ENCODE assay signal across 3 cellular contexts in genomic region chr1:180291004-180291403, GRCh38.
TF ChIP-seq lines count a peak whose summit lies in the region.

No MANE protein-coding gene starts in this region.

TF ChIP-seq in HCT116, 20 proteins besides CTCF, POLR2A, EP300 and RAD21 (continued from another document):
- no peak for TF ChIP-seq YY1 (IDR thresholded peaks at IDR 0.05; ENCODE audit: extremely low read depth, insufficient replicate concordance, low read depth, low read length)

TF ChIP-seq in GM12878, 131 proteins besides CTCF, POLR2A, EP300 and RAD21 (continued from another document and continues in another):
- TF ChIP-seq ZBTB11 (CRISPR knock-in tag; IDR thresholded peaks at IDR 0.05) (no peak), MAX (IDR thresholded peaks at IDR 0.05; ENCODE audit: low read depth, low read length) (no peak), TAF1 (IDR thresholded peaks at IDR 0.05; ENCODE audit: borderline replicate concordance, low read depth, low read length) (no peak), SMAD5 (IDR thresholded peaks at IDR 0.05; ENCODE audit: low read depth) (no peak), BMI1 (IDR thresholded peaks at IDR 0.05; ENCODE audit: borderline replicate concordance) (0 out of 2 replicates have a peak, but pooled peaks have one; percentile 31), CHD4 (IDR thresholded peaks at IDR 0.05) (no peak), HSF1 (IDR thresholded peaks at IDR 0.05; ENCODE audit: low read depth, low read length) (no peak), ZBTB4 (CRISPR knock-in tag; IDR thresholded peaks at IDR 0.05) (no peak), ZNF274 (IDR thresholded peaks at IDR 0.05; ENCODE audit: insufficient read depth, insufficient read length) (no peak), E2F4 (IDR thresholded peaks at IDR 0.05; ENCODE audit: low read depth, low read length) (no peak), SRF (IDR thresholded peaks at IDR 0.05; ENCODE audit: low read depth in 2 of 2, low read length in 2 of 2) (no peak), MEF2B (IDR thresholded peaks at IDR 0.05; ENCODE audit: partially characterized antibody, poor library complexity, severe bottlenecking) (no peak), SMARCA5 (IDR thresholded peaks at IDR 0.05) (peak; percentile 71), CBFB (IDR thresholded peaks at IDR 0.05; ENCODE audit: low read depth) (no peak), PML (IDR thresholded peaks at IDR 0.05; ENCODE audit: low read length) (no peak), RUNX3 (IDR thresholded peaks at IDR 0.05; ENCODE audit: low read length) (no peak), WRNIP1 (IDR thresholded peaks at IDR 0.05; ENCODE audit: borderline replicate concordance, low read depth, low read length) (no peak), CEBPB (IDR thresholded peaks at IDR 0.05; ENCODE audit: borderline replicate concordance in 1 of 2, low read depth in 2 of 2, low read length in 2 of 2) (no peak), NFXL1 (IDR thresholded peaks at IDR 0.05; ENCODE audit: borderline replicate concordance) (no peak), CREM (IDR thresholded peaks at IDR 0.05; ENCODE audit: low read depth) (no peak), RAD51 (IDR thresholded peaks at IDR 0.05) (no peak), DPF2 (IDR thresholded peaks at IDR 0.05) (peak; percentile 63), EZH2 (IDR thresholded peaks at IDR 0.05; ENCODE audit: borderline replicate concordance, control insufficient read depth, low read depth, low read length) (no peak)

TF ChIP-seq in HepG2, 621 proteins besides CTCF, POLR2A, EP300 and RAD21 (continued from another document and continues in another):
- peak; percentile 83 for TF ChIP-seq ARID5B (CRISPR knock-in tag; IDR thresholded peaks at IDR 0.05)
- no peak for TF ChIP-seq MATR3 (CRISPR knock-in tag; IDR thresholded peaks at IDR 0.05)
- TF ChIP-seq CHCHD3 (CRISPR knock-in tag; IDR thresholded peaks at IDR 0.05), result no peak
- 0 out of 2 replicates have a peak, but pooled peaks have one; percentile 30 for TF ChIP-seq ERF (CRISPR knock-in tag; IDR thresholded peaks at IDR 0.05)
- TF ChIP-seq PAF1 (CRISPR knock-in tag; IDR thresholded peaks at IDR 0.05), result no peak
- TF ChIP-seq AHDC1 (CRISPR knock-in tag; IDR thresholded peaks at IDR 0.05; ENCODE audit: borderline replicate concordance), result peak; percentile 54; the same call in 1 of the 2 replicates
- peak; percentile 87 for TF ChIP-seq BCL6 (CRISPR knock-in tag; IDR thresholded peaks at IDR 0.05)
- TF ChIP-seq ZNF878 (CRISPR knock-in tag; IDR thresholded peaks at IDR 0.05), result 0 out of 2 replicates have a peak, but pooled peaks have one; percentile 36
- TF ChIP-seq SMARCC2 (IDR thresholded peaks at IDR 0.05), result no peak
- no peak for TF ChIP-seq BATF2 (CRISPR knock-in tag; IDR thresholded peaks at IDR 0.05)
- TF ChIP-seq GATAD2A (CRISPR knock-in tag; IDR thresholded peaks at IDR 0.05), result peak; percentile 32; the same call in 1 of the 2 replicates
- no peak for TF ChIP-seq HNRNPH1 (optimal IDR thresholded peaks at IDR 0.05; ENCODE audit: low read depth, low read length)
- peak; percentile 43; the same call in 1 of the 2 replicates for TF ChIP-seq ZGPAT (CRISPR knock-in tag; IDR thresholded peaks at IDR 0.05)
- TF ChIP-seq ZMYM2 (CRISPR knock-in tag; IDR thresholded peaks at IDR 0.05), result 0 out of 2 replicates have a peak, but pooled peaks have one; percentile 25
- TF ChIP-seq ELF3 (CRISPR knock-in tag; IDR thresholded peaks at IDR 0.05), result peak; percentile 64; the same call in 1 of the 2 replicates
- no peak for TF ChIP-seq ZXDC (CRISPR knock-in tag; IDR thresholded peaks at IDR 0.05)
- peak; percentile 62; the same call in 1 of the 2 replicates for TF ChIP-seq HNRNPUL1 (IDR thresholded peaks at IDR 0.05; ENCODE audit: low read depth, low read length)
- peak; percentile 50 for TF ChIP-seq FOSL2 (CRISPR knock-in tag; IDR thresholded peaks at IDR 0.05)
- TF ChIP-seq ZNF773 (CRISPR knock-in tag; IDR thresholded peaks at IDR 0.05; ENCODE audit: borderline replicate concordance), result no peak
- TF ChIP-seq BRCA1 (CRISPR knock-in tag; IDR thresholded peaks at IDR 0.05), result no peak
- peak; percentile 71 for TF ChIP-seq FOXP4 (CRISPR knock-in tag; IDR thresholded peaks at IDR 0.05)
- TF ChIP-seq FOXA3 (CRISPR knock-in tag; IDR thresholded peaks at IDR 0.05), result peak; percentile 67
- TF ChIP-seq XBP1 (CRISPR knock-in tag; IDR thresholded peaks at IDR 0.05), result no peak
- no peak for TF ChIP-seq ZNF205 (CRISPR knock-in tag; IDR thresholded peaks at IDR 0.05)
- 0 out of 2 replicates have a peak, but pooled peaks have one; percentile 66 for TF ChIP-seq ZKSCAN8 (CRISPR knock-in tag; IDR thresholded peaks at IDR 0.05; ENCODE audit: borderline replicate concordance)
- no peak for TF ChIP-seq PLSCR1 (CRISPR knock-in tag; IDR thresholded peaks at IDR 0.05; ENCODE audit: borderline replicate concordance)
- TF ChIP-seq MED1 (CRISPR knock-in tag; IDR thresholded peaks at IDR 0.05), result peak; percentile 40; the same call in 1 of the 2 replicates
- TF ChIP-seq LCORL (IDR thresholded peaks at IDR 0.05), result no peak
- TF ChIP-seq LCORL (CRISPR knock-in tag; IDR thresholded peaks at IDR 0.05), result peak; percentile 44; the same call in 1 of the 2 replicates
- TF ChIP-seq MIER2 (CRISPR knock-in tag; IDR thresholded peaks at IDR 0.05), result no peak
